ENCODE assay signal across 9 cellular contexts in genomic region chr22:36351921-36352774, GRCh38. TPM values are rescaled to one million over a fixed set of nuclear protein-coding genes. Genes with fewer than 3 reads are reported as not detected.
DNase-seq lines count a peak whose midpoint lies in the region; ATAC-seq, FAIRE-seq and TF ChIP-seq lines count a peak whose summit lies in the region.
"Had no signal": no experiment of that assay in that cellular context is flagged by ENCODE, and none has a peak within 500 bp of the region (broad histone marks: within the 10 kb centered on the region; RNA-seq: fewer than 3 reads in every experiment).

No MANE protein-coding gene starts in this region.

- H3K4me3 ChIP-seq in Panc1 (ENCODE audit: low read depth in 2 of 2, low read length in 2 of 2) (peak overlapping the region in 1 of 2 experiments; percentile 36; a peak in 2 of 4 replicates), mammary epithelial cell (replicated peaks in 1 of 3; ENCODE audit: insufficient read depth in 1 of 3, low read depth in 2 of 3, low read length in 3 of 3) (no peak overlapping the region), lung (no peak overlapping the region), testis (no peak overlapping the region)

- in situ Hi-C loops in Panc1 (cut with HindIII; ENCODE audit: low pct_unique_long_range_greater_than_20kb, low sequenced_read_pairs) (no loop called here), mammary epithelial cell (cut with MboI; ENCODE audit: low sequenced_read_pairs in 2 of 2) (no loop called here)

- POLR2A ChIA-PET in Panc1 (lab: Charles Lee) = no interaction called here

- DNase-seq in Panc1 (ENCODE audit: low read depth, low spot score) = no peak
- peak; percentile 72 for DNase-seq in mammary epithelial cell
- DNase-seq in lung (ENCODE audit: low spot score) = no peak
- DNase-seq in testis = no peak
- no peak for DNase-seq in GM12892 (ENCODE audit: insufficient read length)
- DNase-seq: NCI-H446 treated with DMSO at 0.1 percent for 48 hours had no signal

- intact Hi-C loops in Panc1 (cut with micrococcal nuclease; ENCODE audit: unreplicated experiment) = no loop called here
- intact Hi-C loops in mammary epithelial cell (cut with micrococcal nuclease) = loop anchor here (1.0 to 2.0 kb wide), 4 partner anchors 17 to 118 kb away; no protein-coding TSS in a partner anchor
- intact Hi-C loops in testis (cut with DNase I; ENCODE audit: low total_unique reads) = no loop called here

- H3K9me3 ChIP-seq in Panc1 (ENCODE audit: control insufficient read depth, insufficient read depth, low read depth, low read length) (no peaks in the 10 kb centered on the region), mammary epithelial cell (replicated peaks; ENCODE audit: insufficient read depth, low read length) (no peaks in the 10 kb centered on the region), lung (ENCODE audit: control insufficient read depth in 2 of 2, insufficient read depth in 1 of 2, low read length in 1 of 2) (peaks cover 0 to 2% of the 10 kb centered on the region in 2 donors), testis (no peaks in the 10 kb centered on the region)

- ATAC-seq in Panc1 = peak; percentile 19
- no peak for ATAC-seq in lung (ENCODE audit: insufficient read depth, low FRiP score)
- no peak for ATAC-seq in HG03342 (IDR thresholded peaks at IDR 0.05; ENCODE audit: unreplicated experiment)
- no peak for ATAC-seq in HG03097 (IDR thresholded peaks at IDR 0.05; ENCODE audit: low FRiP score, unreplicated experiment)
- ATAC-seq in HG03432 (IDR thresholded peaks at IDR 0.05; ENCODE audit: unreplicated experiment) = no peak

- H3K27me3 ChIP-seq in Panc1 (ENCODE audit: control insufficient read depth, insufficient read depth, low read length) = no peaks in the 10 kb centered on the region
- H3K27me3 ChIP-seq in mammary epithelial cell (ENCODE audit: insufficient read depth, low read length) = no peaks in the 10 kb centered on the region
- no peaks in the 10 kb centered on the region for H3K27me3 ChIP-seq in lung (ENCODE audit: control insufficient read depth, insufficient read depth)
- no peaks in the 10 kb centered on the region for H3K27me3 ChIP-seq in testis

- no peaks in the 10 kb centered on the region; the same call in 1 of the 2 replicates for H3K36me3 ChIP-seq in Panc1 (ENCODE audit: control insufficient read depth, insufficient read depth, low read length)
- peaks cover 8% of the 10 kb centered on the region for H3K36me3 ChIP-seq in mammary epithelial cell (ENCODE audit: insufficient read depth, low read length)
- H3K36me3 ChIP-seq in lung (ENCODE audit: control insufficient read depth in 2 of 2, insufficient read depth in 2 of 2, low read length in 2 of 2) = peaks cover 0 to 9% of the 10 kb centered on the region in 2 donors
- no peaks in the 10 kb centered on the region for H3K36me3 ChIP-seq in testis (ENCODE audit: low read depth, missing control alignments)

- peaks cover 87% of the 10 kb centered on the region for H3K4me1 ChIP-seq in Panc1 (ENCODE audit: control insufficient read depth, insufficient read depth, low read length)
- peaks cover 77% of the 10 kb centered on the region for H3K4me1 ChIP-seq in mammary epithelial cell (ENCODE audit: insufficient read depth, low read length)
- peaks cover 42 to 53% of the 10 kb centered on the region in 2 donors for H3K4me1 ChIP-seq in lung (ENCODE audit: control insufficient read depth in 2 of 2, insufficient read depth in 2 of 2, low read length in 2 of 2)
- H3K4me1 ChIP-seq in testis = peaks cover 62% of the 10 kb centered on the region

- peaks cover 97% of the 10 kb centered on the region for H3K79me2 ChIP-seq in mammary epithelial cell (ENCODE audit: insufficient read depth, low read length)

- WGBS in mammary epithelial cell (ENCODE audit: low coverage, missing lambda C conversion rate) = 7% methylated on average over 12 of the region's 22 CpGs
- WGBS in lung, 2 donors = 42 to 72% methylated on average over 22 of the region's 22 CpGs
- WGBS in testis, 2 donors = 31 to 55% methylated on average over 17 to 21 of the region's 22 CpGs

- H3K27ac ChIP-seq in Panc1 (ENCODE audit: low read length) (peak overlapping the region; percentile 99), mammary epithelial cell (ENCODE audit: insufficient read depth, low read depth, low read length) (peak overlapping the region; percentile 75), lung (ENCODE audit: low read depth in 1 of 2, low read length in 1 of 2) (peak overlapping the region; percentile 59 to 90), testis (peak overlapping the region; percentile 73 to 93)

- TF ChIP-seq POLR2A in testis (IDR thresholded peaks at IDR 0.05) (no peak), GM12892 (IDR thresholded peaks at IDR 0.05; ENCODE audit: low read depth, low read length) (no peak)

- TF ChIP-seq CTCF in Panc1 (IDR thresholded peaks at IDR 0.05) (no peak), mammary epithelial cell (conservative IDR thresholded peaks at IDR 0.05 in 1 of 2, IDR thresholded peaks at IDR 0.05 in 1 of 2; ENCODE audit: extremely low read depth in 1 of 2, insufficient read depth in 1 of 2, low read depth in 1 of 2, low read length in 2 of 2) (no peak), lung (IDR thresholded peaks at IDR 0.05; ENCODE audit: control extremely low read depth, extremely low read depth) (no peak), testis (IDR thresholded peaks at IDR 0.05) (no peak)

- BruUV-seq in Panc1 (replicated peaks; lab: Mats Ljungman, UMichigan) = no TSS peak
- no TSS peak for BruUV-seq in mammary epithelial cell (replicated peaks; lab: Mats Ljungman, UMichigan)

- dilution Hi-C loops in mammary epithelial cell (cut with HindIII; ENCODE audit: low sequenced_read_pairs) = no loop called here

- CTCF ChIA-PET in Panc1 (lab: Charles Lee) = interaction anchor here (0.6 kb wide), 1 partner anchor 118 kb away, joined by 4 read pairs; no protein-coding TSS in a partner anchor
- CTCF ChIA-PET in mammary epithelial cell (lab: Charles Lee; ENCODE audit: low non-redundant PET) = interaction anchor here (0.6 kb wide), 3 partner anchors 50 to 120 kb away, joined by 3 to 4 read pairs (median 3); no protein-coding TSS in a partner anchor

- peaks cover 16% of the 10 kb centered on the region for H4K20me1 ChIP-seq in mammary epithelial cell (ENCODE audit: insufficient read depth, low read length)

- H3K9ac ChIP-seq in mammary epithelial cell (ENCODE audit: insufficient read depth, low read length) = peak overlapping the region; percentile 66

- H2AFZ ChIP-seq in mammary epithelial cell (ENCODE audit: low read depth, low read length) = no peak overlapping the region

- peak overlapping the region; percentile 58 for H3K4me2 ChIP-seq in mammary epithelial cell (ENCODE audit: insufficient read depth, low read depth, low read length)

- FAIRE-seq in GM12892 (lab: Jason Lieb, UNC) = no peak

RNA-seq across cellular contexts. Expression of gene MYH9, which starts 35.6 kb away (rescaled TPM):
- total RNA-seq in Panc1 (2021; ENCODE audit: unreplicated experiment) = 788 TPM
- 1,068 TPM for polyA plus RNA-seq in Panc1 (2012; ENCODE audit: insufficient read length)
- total RNA-seq in mammary epithelial cell = 1,000 to 10,000 TPM; 1,183 to 1,246 TPM
- 295 TPM for polyA plus RNA-seq in mammary epithelial cell
- 996 TPM for polyA minus RNA-seq in mammary epithelial cell
- total RNA-seq in lung = 100 to 1,000 TPM; 398 to 667 TPM
- 100 to 1,000 TPM; 184 to 266 TPM for polyA plus RNA-seq in lung
- total RNA-seq in testis = 100 to 1,000 TPM; 141 to 146 TPM
- polyA plus RNA-seq in testis (ENCODE audit: insufficient read depth, low read depth, low replicate concordance) = 129 TPM
- polyA plus RNA-seq in GM12892 (2012; ENCODE audit: missing spikeins) = 155 TPM
